Comparison of ENCODE assay signal across 24 cellular contexts in the genomic region with DNA sequence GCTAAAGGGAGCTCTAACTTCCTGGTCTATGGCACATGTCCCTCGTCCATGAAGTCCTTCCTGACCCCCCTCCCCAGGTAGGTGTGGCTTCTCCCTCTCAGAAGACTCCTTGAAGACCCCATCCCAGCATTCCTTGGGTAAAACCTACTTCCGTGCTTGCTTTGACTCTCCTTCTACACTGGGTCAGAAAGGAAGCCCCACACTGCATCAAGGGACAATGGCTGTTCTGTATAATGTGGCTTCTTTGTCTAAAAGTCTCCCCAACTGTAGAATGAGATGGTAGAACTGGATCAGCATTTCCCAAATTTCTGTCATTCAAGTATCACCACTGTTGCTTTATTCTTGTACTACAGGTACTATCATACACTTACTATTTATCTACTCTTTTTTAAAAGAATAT. TPM values are rescaled to one million over a fixed set of nuclear protein-coding genes. Genes with fewer than 3 reads are reported as not detected.
A peak's percentile ranks its signal among the peaks of the same experiment; 100 is the strongest.
DNase-seq lines count a peak whose midpoint lies in the region; ATAC-seq and TF ChIP-seq lines count a peak whose summit lies in the region.
"Had no signal": no experiment of that assay in that cellular context is flagged by ENCODE, and none has a peak within 500 bp of the region (broad histone marks: within the 10 kb centered on the region; RNA-seq: fewer than 3 reads in every experiment).

No MANE protein-coding gene starts in this region.

- no peak overlapping the region for H3K4me3 ChIP-seq in GM23338
- H3K4me3 ChIP-seq: GM23248, MG63, SJSA1 had no signal

- peaks cover 25% of the 10 kb centered on the region for H3K27me3 ChIP-seq in GM23338 (ENCODE audit: insufficient read depth)
- no peaks in the 10 kb centered on the region for H3K27me3 ChIP-seq in foreskin keratinocyte
- H3K27me3 ChIP-seq: MG63 had no signal

- peak overlapping the region; percentile 85 for H2AFZ ChIP-seq in GM23338
- H2AFZ ChIP-seq: GM23248 had no signal

- H3K4me1 ChIP-seq in GM23338 (ENCODE audit: insufficient read depth) (no peaks in the 10 kb centered on the region), foreskin keratinocyte (peaks cover 4% of the 10 kb centered on the region)
- H3K4me1 ChIP-seq: SJSA1 had no signal

- H4K20me1 ChIP-seq in GM23338 (replicated peaks; ENCODE audit: insufficient read depth): no peaks in the 10 kb centered on the region

- no peaks in the 10 kb centered on the region for H3K79me2 ChIP-seq in GM23338 (replicated peaks; ENCODE audit: insufficient read depth)

- H3K27ac Mint-ChIP-seq in GM23338 (no peak overlapping the region), glutamatergic neuron (ENCODE audit: unreplicated experiment) (peak overlapping the region; percentile 3)
- H3K27ac Mint-ChIP-seq: CD8-positive, alpha-beta T cell had no signal

- H3K36me3 Mint-ChIP-seq in GM23338 (ENCODE audit: low read depth) (no peaks in the 10 kb centered on the region), glutamatergic neuron (ENCODE audit: unreplicated experiment) (no peaks in the 10 kb centered on the region)
- H3K36me3 Mint-ChIP-seq: CD8-positive, alpha-beta T cell had no signal

- H3K27me3 Mint-ChIP-seq in GM23338 (ENCODE audit: insufficient read depth, low read depth, poor library complexity) (peaks cover 12% of the 10 kb centered on the region), glutamatergic neuron (ENCODE audit: unreplicated experiment) (no peaks in the 10 kb centered on the region)

- H3K9me3 Mint-ChIP-seq in GM23338: no peaks in the 10 kb centered on the region
- peaks cover 2% of the 10 kb centered on the region for H3K9me3 Mint-ChIP-seq in glutamatergic neuron (ENCODE audit: unreplicated experiment)
- H3K9me3 Mint-ChIP-seq: CD8-positive, alpha-beta T cell had no signal

- in situ Hi-C loops in GM13977 (cut with MboI; ENCODE audit: low pct_unique_long_range_greater_than_20kb, low sequenced_read_pairs, unreplicated experiment): no loop called here

- no peak overlapping the region for H3K27ac ChIP-seq in GM23338 (ENCODE audit: low read depth)
- peak overlapping the region; percentile 85 for H3K27ac ChIP-seq in angular gyrus (ENCODE audit: low read depth, low read length)
- H3K27ac ChIP-seq in foreskin keratinocyte: no peak overlapping the region
- H3K27ac ChIP-seq: GM23248, SJSA1 had no signal

- intact Hi-C loops in sciatic nerve (cut with DNase I): no loop called here

- ATAC-seq in GM23338 (no peak), sciatic nerve (no peak), foreskin keratinocyte (no peak)
- ATAC-seq: CD8-positive, alpha-beta T cell; Right ventricle myocardium inferior had no signal

- peaks cover 5% of the 10 kb centered on the region; the same call in 1 of the 2 replicates for H3F3A ChIP-seq in GM23338 (replicated peaks; ENCODE audit: low read depth)

- TF ChIP-seq CTCF in GM23338 (conservative IDR thresholded peaks at IDR 0.05; ENCODE audit: low read depth in 2 of 2): no peak
- TF ChIP-seq CTCF in glutamatergic neuron (IDR thresholded peaks at IDR 0.05; ENCODE audit: partially characterized antibody, unreplicated experiment): no peak
- no peak for TF ChIP-seq CTCF in foreskin keratinocyte (conservative IDR thresholded peaks at IDR 0.05)
- no peak for TF ChIP-seq CTCF in GM13977 (IDR thresholded peaks at IDR 0.05; ENCODE audit: extremely low read depth, insufficient read depth, missing control alignments)

- no peak overlapping the region for H3K4me3 Mint-ChIP-seq in GM23338
- H3K4me3 Mint-ChIP-seq in glutamatergic neuron (ENCODE audit: unreplicated experiment): peak overlapping the region; percentile 50
- H3K4me3 Mint-ChIP-seq: CD8-positive, alpha-beta T cell had no signal

- no peak overlapping the region for H3K4me2 ChIP-seq in GM23338

- no peaks in the 10 kb centered on the region; the same call in 1 of the 2 replicates for H3K9me2 ChIP-seq in GM23338 (ENCODE audit: insufficient read depth)

- no peak for DNase-seq in GM23338 (ENCODE audit: low spot score)
- DNase-seq in glutamatergic neuron: no peak
- peak; percentile 79 for DNase-seq in pons (ENCODE audit: low spot score)
- DNase-seq in sciatic nerve (ENCODE audit: low spot score): no peak
- DNase-seq in foreskin keratinocyte: no peak
- DNase-seq in GM13977 (ENCODE audit: low spot score): no peak
- DNase-seq: 8988T; AML-193; CD8-positive, alpha-beta T cell; GM23248; Kasumi-1; MG63; NCI-H1417; NCI-H1694 treated with DMSO at 0.1 percent for 48 hours; NCI-H2081 treated with DMSO at 0.1 percent for 48 hours; NCI-H2171 treated with DMSO at 0.1 percent for 48 hours; NCI-H446; NCI-H526; OCI-M1 had no signal

- H3K36me3 ChIP-seq in GM23338 (ENCODE audit: insufficient read depth): no peaks in the 10 kb centered on the region
- H3K36me3 ChIP-seq: MG63, SJSA1 had no signal

- H3K4me1 Mint-ChIP-seq in GM23338 (peaks cover 3% of the 10 kb centered on the region; the same call in 1 of the 3 replicates), glutamatergic neuron (ENCODE audit: low read depth, unreplicated experiment) (peaks cover 9% of the 10 kb centered on the region)

TF ChIP-seq in GM23338, 12 proteins besides CTCF, POLR2A, EP300 and RAD21 (continues in another document):
- TF ChIP-seq ETS1 (IDR thresholded peaks at IDR 0.05): no peak
- no peak for TF ChIP-seq POLR2AphosphoS5 (IDR thresholded peaks at IDR 0.05; ENCODE audit: low read depth)
- TF ChIP-seq ZNF331 (CRISPR knock-in tag; IDR thresholded peaks at IDR 0.05; ENCODE audit: low read depth): no peak
- no peak for TF ChIP-seq ZNF114 (CRISPR knock-in tag; IDR thresholded peaks at IDR 0.05)

RNA-seq across cellular contexts. Expression of gene DNAJA4, which starts 3.9 kb away (rescaled TPM):
- total RNA-seq in GM23338 (2014; rRNA removed; shearing (Covaris generic)): 10.3 and 12.5 TPM in 2 replicates
- 5.0 and 5.4 TPM in 2 replicates for polyA plus RNA-seq in GM23338 (2016; fragmentation: Nextera tagmentation; extraction: Ambion mirVana)
- total RNA-seq in glutamatergic neuron (ENCODE audit: unreplicated experiment): 2.4 TPM
- total RNA-seq in sciatic nerve: 18.0 TPM
- total RNA-seq in foreskin keratinocyte: 8.8 and 10.6 TPM in 2 replicates
- 5.1 and 7.5 TPM in 2 replicates for polyA plus RNA-seq in foreskin keratinocyte
- total RNA-seq: G401 had no signal

RNA-seq across cellular contexts. Expression of gene ACSBG1, which starts 26.1 kb away (rescaled TPM):
- total RNA-seq in GM23338 (2014; rRNA removed; shearing (Covaris generic)): 7.3 and 10.0 TPM in 2 replicates
- polyA plus RNA-seq in GM23338 (2016; fragmentation: Nextera tagmentation; extraction: Ambion mirVana) (1.9 TPM in 2 replicates), foreskin keratinocyte (0.02 TPM in 2 replicates)
- total RNA-seq in glutamatergic neuron (ENCODE audit: unreplicated experiment) (not detected), sciatic nerve (0.18 TPM), foreskin keratinocyte (not detected in 2 replicates)
- total RNA-seq: GM23248, SJSA1 had no signal
- polyA plus RNA-seq: AG04450 had no signal

RNA-seq across cellular contexts. Expression of gene SKIC8, which starts 38.9 kb away (rescaled TPM):
- 47.0 and 59.4 TPM in 2 replicates for total RNA-seq in GM23338 (2014; rRNA removed; shearing (Covaris generic))
- 68.6 and 73.8 TPM in 2 replicates for polyA plus RNA-seq in GM23338 (2016; fragmentation: Nextera tagmentation; extraction: Ambion mirVana)
- 43.9 TPM for total RNA-seq in glutamatergic neuron (ENCODE audit: unreplicated experiment)
- total RNA-seq in sciatic nerve: 48.2 TPM
- 58.8 and 64.0 TPM in 2 replicates for total RNA-seq in foreskin keratinocyte
- polyA plus RNA-seq in foreskin keratinocyte: 52.2 and 58.2 TPM in 2 replicates
